ENCODE assay signal across 9 cellular contexts in genomic region chr5:157143127-157143959, GRCh38. TPM values are rescaled to one million over a fixed set of nuclear protein-coding genes. Genes with fewer than 3 reads are reported as not detected.
DNase-seq lines count a peak whose midpoint lies in the region; ATAC-seq and TF ChIP-seq lines count a peak whose summit lies in the region.
"Had no signal": no experiment of that assay in that cellular context is flagged by ENCODE, and none has a peak within 500 bp of the region (broad histone marks: within the 10 kb centered on the region; RNA-seq: fewer than 3 reads in every experiment).

No MANE protein-coding gene starts in this region.

- ATAC-seq in GM18505 (IDR thresholded peaks at IDR 0.05; ENCODE audit: unreplicated experiment) (peak; percentile 34), HG02970 (IDR thresholded peaks at IDR 0.05; ENCODE audit: low FRiP score, unreplicated experiment) (peak; percentile 41)

- DNase-seq in AG04450 (ENCODE audit: low read depth, low spot score) (no peak), NCI-H345 (lab: John Stamatoyannopoulos, UW) (peak; percentile 86), endodermal cell (peak; percentile 45), mucosa of gallbladder (ENCODE audit: low spot score) (peak; percentile 45)
- DNase-seq in activated CD4-positive, alpha-beta T cell treated with anti-CD3 and anti-CD28 coated beads, Interleukin-2, amount 50 U/mL, for 48 hours = peak; percentile 67 to 77

- H3K4me3 ChIP-seq in AG04450 (ENCODE audit: low read depth, low read length) = peak overlapping the region; percentile 98
- H3K4me3 ChIP-seq in endodermal cell (ENCODE audit: low read length) = peak overlapping the region; percentile 98

- peak overlapping the region; percentile 71 for H3K27ac ChIP-seq in AG04450 (ENCODE audit: low read depth, low read length)
- peak overlapping the region; percentile 1 for H3K27ac ChIP-seq in endodermal cell (ENCODE audit: low read depth, low read length)
- H3K27ac ChIP-seq in temporal lobe (ENCODE audit: low read depth, low read length) = peak overlapping the region; percentile 6

- 45 to 58% methylated on average over 28 to 33 of the region's 33 CpGs for WGBS in endodermal cell (ENCODE audit: insufficient coverage in 1 of 2, insufficient read length in 1 of 2), 2 experiments

- H3K9me3 ChIP-seq in AG04450 (ENCODE audit: control insufficient read depth, insufficient read depth, low read length) = no peaks in the 10 kb centered on the region; the same call in 1 of the 2 replicates
- no peaks in the 10 kb centered on the region for H3K9me3 ChIP-seq in endodermal cell (ENCODE audit: control insufficient read depth, low read length)

- H3K9me3 Mint-ChIP-seq in endodermal cell = no peaks in the 10 kb centered on the region

- CTCF ChIA-PET in AG04450 (lab: Charles Lee) = interaction anchor here (0.9 to 4.0 kb wide), 3 partner anchors 11 to 600 kb away, joined by 4 to 28 read pairs (median 4); partner anchors contain the start of gene LSM11

- H3K36me3 ChIP-seq in endodermal cell (ENCODE audit: control insufficient read depth, insufficient read depth, low read length) = peaks cover 12% of the 10 kb centered on the region

- H3K4me1 Mint-ChIP-seq in endodermal cell = peaks cover 8% of the 10 kb centered on the region

- peak overlapping the region; percentile 96 for H3K9ac ChIP-seq in endodermal cell (ENCODE audit: extremely low read depth, low read length, poor library complexity, severe bottlenecking)

- peaks cover 29% of the 10 kb centered on the region for H3K36me3 Mint-ChIP-seq in endodermal cell (ENCODE audit: low read depth)

- no peaks in the 10 kb centered on the region for H3K4me1 ChIP-seq in endodermal cell (ENCODE audit: control insufficient read depth, insufficient read depth, low read length)

- H3K27me3 ChIP-seq in AG04450 (ENCODE audit: control insufficient read depth, insufficient read depth, low read length) (no peaks in the 10 kb centered on the region), endodermal cell (ENCODE audit: control insufficient read depth, insufficient read depth, low read length, poor library complexity, severe bottlenecking) (no peaks in the 10 kb centered on the region)

- TF ChIP-seq CTCF in AG04450 (IDR thresholded peaks at IDR 0.05; ENCODE audit: low read depth, low read length) (no peak), endodermal cell (conservative IDR thresholded peaks at IDR 0.05) (no peak)

- POLR2A ChIA-PET in AG04450 (lab: Yijun Ruan, JAX) = interaction anchor here (0.6 to 1.4 kb wide), 4 partner anchors 11 to 979 kb away, joined by 3 to 6 read pairs (median 4); partner anchors contain the start of gene THG1L

- peaks cover 2% of the 10 kb centered on the region for H3K27me3 Mint-ChIP-seq in endodermal cell (ENCODE audit: insufficient read depth)

- H3K4me3 Mint-ChIP-seq in endodermal cell = peak overlapping the region; percentile 94

- TF ChIP-seq POLR2A in GM18505 (IDR thresholded peaks at IDR 0.05; ENCODE audit: borderline replicate concordance, extremely low read depth, insufficient read depth, insufficient read length) = no peak

- peak overlapping the region; percentile 97 for H3K27ac Mint-ChIP-seq in endodermal cell

RNA-seq across cellular contexts. Expression of gene MED7, which starts 0.7 kb away (rescaled TPM):
- 12.9 and 16.4 TPM in 2 replicates for polyA plus RNA-seq in AG04450 (2011; rRNA removed)
- 3.5 and 7.1 TPM in 2 replicates for polyA minus RNA-seq in AG04450 (2011; rRNA and poly(A)+ RNA removed)
- 10 to 100 TPM; 14.8 to 19.1 TPM for total RNA-seq in endodermal cell
- 18.5 TPM for polyA plus RNA-seq in endodermal cell (2013, experiment 1 of 2)
- polyA plus RNA-seq in endodermal cell (2013, experiment 2 of 2) = 18.9 TPM
- total RNA-seq in mucosa of gallbladder = 11.2 TPM
- 26.1 TPM for total RNA-seq in temporal lobe

RNA-seq across cellular contexts. Expression of gene GARIN3, which starts 22.7 kb away (rescaled TPM):
- not detected in 2 replicates for polyA plus RNA-seq in AG04450 (2011; rRNA removed)
- polyA minus RNA-seq in AG04450 (2011; rRNA and poly(A)+ RNA removed) = not detected in 2 replicates
- total RNA-seq in endodermal cell (not detected), mucosa of gallbladder (not detected), temporal lobe (not detected)
- not detected for polyA plus RNA-seq in endodermal cell (2013, experiment 1 of 2)
- not detected for polyA plus RNA-seq in endodermal cell (2013, experiment 2 of 2)
- total RNA-seq: NCI-H460 had no signal

RNA-seq across cellular contexts. Expression of gene HAVCR2, which starts 34.5 kb away (rescaled TPM):
- not detected in 2 replicates for polyA plus RNA-seq in AG04450 (2011; rRNA removed)
- not detected in 2 replicates for polyA minus RNA-seq in AG04450 (2011; rRNA and poly(A)+ RNA removed)
- total RNA-seq in endodermal cell (under 1 TPM; 0.33 to 0.35 TPM), mucosa of gallbladder (9.6 TPM), temporal lobe (3.9 TPM)
- 0.32 TPM for polyA plus RNA-seq in endodermal cell (2013, experiment 1 of 2)
- polyA plus RNA-seq in endodermal cell (2013, experiment 2 of 2) = 0.58 TPM
- total RNA-seq: NCI-H460 had no signal

RNA-seq across cellular contexts. Expression of gene ITK, which starts 37.3 kb away (rescaled TPM):
- not detected in 2 replicates for polyA plus RNA-seq in AG04450 (2011; rRNA removed)
- polyA minus RNA-seq in AG04450 (2011; rRNA and poly(A)+ RNA removed) = not detected in 2 replicates
- total RNA-seq in endodermal cell = under 1 TPM; 0.31 to 0.38 TPM
- not detected for polyA plus RNA-seq in endodermal cell (2013, experiment 1 of 2)
- polyA plus RNA-seq in endodermal cell (2013, experiment 2 of 2) = 0.08 TPM
- 6.0 TPM for total RNA-seq in mucosa of gallbladder
- not detected for total RNA-seq in temporal lobe

Comparison
In these comparisons a context has a peak if more than half of its experiments do, and no peak if none do; other contexts are left out.
1. H3K27ac ChIP-seq: peak in every context shown above with its lines; median percentile 71 in AG04450; 6 in temporal lobe; 1 in endodermal cell.